11 cellular contexts compared by ENCODE assay signal in the genomic region with DNA sequence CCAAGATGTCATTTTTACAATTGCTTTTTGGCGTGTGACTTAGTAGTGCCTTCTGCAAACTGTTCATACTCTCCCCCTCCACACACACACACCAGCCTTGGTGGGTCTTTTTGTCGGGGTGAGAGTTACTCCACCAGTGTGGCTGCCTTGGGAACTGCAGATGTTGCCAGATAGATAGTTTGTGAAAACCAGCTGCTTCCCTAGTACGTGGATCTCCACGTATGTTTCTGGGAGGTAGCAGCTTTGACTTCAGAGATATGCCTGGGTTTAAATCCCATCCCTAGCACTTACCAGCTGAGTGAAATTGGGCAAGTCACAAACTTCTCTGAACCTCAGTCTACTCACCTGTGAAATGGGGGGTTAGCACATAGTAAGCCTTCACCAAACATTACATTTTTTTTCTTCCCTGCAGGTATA.
DNase-seq lines count a peak whose midpoint lies in the region; ATAC-seq, FAIRE-seq and TF ChIP-seq lines count a peak whose summit lies in the region.
"Had no signal": no experiment of that assay in that cellular context is flagged by ENCODE, and none has a peak within 500 bp of the region (broad histone marks: within the 10 kb centered on the region; RNA-seq: fewer than 3 reads in every experiment).

No MANE protein-coding gene starts in this region.

- no peaks in the 10 kb centered on the region for H3K27me3 ChIP-seq in CD4-positive, alpha-beta T cell (ENCODE audit: control insufficient read depth, insufficient read depth, low read length)
- H3K27me3 ChIP-seq in K562 (ENCODE audit: control insufficient read depth in 2 of 2, insufficient read depth in 2 of 2, low read length in 2 of 2) = peaks cover 33 to 87% of the 10 kb centered on the region in 2 experiments
- no peaks in the 10 kb centered on the region for H3K27me3 ChIP-seq in psoas muscle (ENCODE audit: insufficient read depth in 3 of 3, low read length in 2 of 3)

- H3K4me1 Mint-ChIP-seq in CD4-positive, alpha-beta T cell (ENCODE audit: low read depth) = peaks cover 71% of the 10 kb centered on the region
- peaks cover 45% of the 10 kb centered on the region for H3K4me1 Mint-ChIP-seq in activated CD4-positive, alpha-beta memory T cell treated with anti-CD3 and anti-CD28 coated beads for 36 hours (ENCODE audit: low read depth)

- in situ Hi-C loops in K562 (cut with MboI) = no loop called here

- POLR2A ChIA-PET in CD4-positive, alpha-beta T cell (lab: Charles Lee) = interaction anchor here (0.9 to 1.8 kb wide), 2 partner anchors 76 to 80 kb away, joined by 4 read pairs; no protein-coding TSS in a partner anchor
- POLR2A ChIA-PET in K562 (lab: Yijun Ruan, JAX) = interaction anchor here (0.6 to 1.3 kb wide), 8 partner anchors 10 to 85 kb away, joined by 3 to 5 read pairs (median 3); no protein-coding TSS in a partner anchor
- POLR2A ChIA-PET in activated CD4-positive, alpha-beta memory T cell treated with anti-CD3 and anti-CD28 coated beads for 36 hours (lab: Charles Lee) = no interaction called here

- peaks cover 19% of the 10 kb centered on the region for H3K36me3 Mint-ChIP-seq in CD4-positive, alpha-beta T cell (ENCODE audit: low read depth)
- no peaks in the 10 kb centered on the region for H3K36me3 Mint-ChIP-seq in activated CD4-positive, alpha-beta memory T cell treated with anti-CD3 and anti-CD28 coated beads for 36 hours
- H3K36me3 Mint-ChIP-seq: stimulated activated effector memory CD8-positive, alpha-beta T cell treated with anti-CD3 and anti-CD28 coated beads, Interleukin-12 subunit alpha, Interleukin-12 subunit beta, amount 100 ng/mL, for 72 hours had no signal

- TF ChIP-seq RAD21 in K562 (CRISPR knock-in tag; conservative IDR thresholded peaks at IDR 0.05 in 1 of 2, IDR thresholded peaks at IDR 0.05 in 1 of 2) = no peak

- H3K27me3 Mint-ChIP-seq in CD4-positive, alpha-beta T cell = no peaks in the 10 kb centered on the region
- H3K27me3 Mint-ChIP-seq in activated CD4-positive, alpha-beta memory T cell treated with anti-CD3 and anti-CD28 coated beads for 36 hours = no peaks in the 10 kb centered on the region
- H3K27me3 Mint-ChIP-seq: CD8-positive, alpha-beta memory T cell had no signal

- no peaks in the 10 kb centered on the region for H3K9me3 ChIP-seq in CD4-positive, alpha-beta T cell (ENCODE audit: control insufficient read depth, low read length)
- H3K9me3 ChIP-seq in K562 (replicated peaks; ENCODE audit: control insufficient read depth, insufficient read depth, low read depth, low read length) = no peaks in the 10 kb centered on the region
- H3K9me3 ChIP-seq in psoas muscle = no peaks in the 10 kb centered on the region

- TF ChIP-seq CTCF in CD4-positive, alpha-beta T cell (IDR thresholded peaks at IDR 0.05) = no peak
- TF ChIP-seq CTCF in K562 (IDR thresholded peaks at IDR 0.05 in 2 of 3, conservative IDR thresholded peaks at IDR 0.05 in 1 of 3; ENCODE audit: insufficient read depth in 2 of 3, low read depth in 1 of 3, low read length in 3 of 3) (no peak), psoas muscle (IDR thresholded peaks at IDR 0.05) (no peak)

- no peak overlapping the region for H3K4me3 ChIP-seq in K562
- H3K4me3 ChIP-seq in psoas muscle = no peak overlapping the region

- H4K20me1 ChIP-seq in K562 (replicated peaks; ENCODE audit: control insufficient read depth, insufficient read depth, low read length) = 0 out of 2 replicates have a peak, but pooled peaks cover 3% of the 10 kb centered on the region

- no peak for FAIRE-seq in K562 (lab: Jason Lieb, UNC)

- H3K27ac ChIP-seq in CD4-positive, alpha-beta T cell (ENCODE audit: low read depth, low read length) = no peak overlapping the region
- H3K27ac ChIP-seq in K562 (ENCODE audit: extremely low read depth, low read depth, low read length) = no peak overlapping the region
- peak overlapping the region; percentile 80 for H3K27ac ChIP-seq in psoas muscle

- DNase-seq in CD4-positive, alpha-beta T cell = no peak
- DNase-seq in K562 (ENCODE audit: extremely low read depth in 1 of 4, low spot score in 3 of 4) (no peak), left cardiac atrium (no peak), psoas muscle (no peak), hippocampal formation (lab: John Stamatoyannopoulos, UW) (no peak), NCI-H69 (lab: John Stamatoyannopoulos, UW) (no peak)
- DNase-seq in stimulated activated naive CD4-positive, alpha-beta T cell treated with Interleukin-2 at 50 U/mL for 16 hours (lab: John Stamatoyannopoulos, UW) = no peak
- no peak for DNase-seq in activated CD4-positive, alpha-beta memory T cell treated with anti-CD3 and anti-CD28 coated beads for 36 hours
- DNase-seq: activated CD4-positive, CD25-positive, alpha-beta regulatory T cell; CD8-positive, alpha-beta memory T cell had no signal

- H3K9me3 Mint-ChIP-seq in CD4-positive, alpha-beta T cell = no peaks in the 10 kb centered on the region
- no peaks in the 10 kb centered on the region for H3K9me3 Mint-ChIP-seq in activated CD4-positive, alpha-beta memory T cell treated with anti-CD3 and anti-CD28 coated beads for 36 hours
- H3K9me3 Mint-ChIP-seq: CD8-positive, alpha-beta memory T cell; stimulated activated effector memory CD8-positive, alpha-beta T cell treated with anti-CD3 and anti-CD28 coated beads, Interleukin-12 subunit alpha, Interleukin-12 subunit beta, amount 100 ng/mL, for 72 hours had no signal

- H3K79me2 ChIP-seq in K562 (ENCODE audit: control insufficient read depth, insufficient read depth, low read length) = no peaks in the 10 kb centered on the region

- H3K4me1 ChIP-seq in K562 (replicated peaks in 1 of 2; ENCODE audit: control insufficient read depth in 2 of 2, insufficient read depth in 2 of 2, low read length in 2 of 2) = peaks cover 5 to 7% of the 10 kb centered on the region in 2 experiments; a peak in 4 of 5 replicates
- peaks cover 48% of the 10 kb centered on the region for H3K4me1 ChIP-seq in psoas muscle

- intact Hi-C loops in CD4-positive, alpha-beta T cell (cut with DNase I, micrococcal nuclease) = loop anchor here (5.0 kb wide), 4 partner anchors 72 to 1758 kb away; partner anchors contain the start of gene MAN1C1 (in 1 of the 2)
- intact Hi-C loops in K562 (cut with micrococcal nuclease) = loop anchor here (2.0 to 10.0 kb wide), 3 partner anchors 86 to 150 kb away; partner anchors contain the start of gene LDLRAP1
- intact Hi-C loops in left cardiac atrium (cut with DNase I) = loop anchor here in 1 of 2 donors (5.0 kb wide), 1 partner anchor 48 kb away; no protein-coding TSS in a partner anchor
- intact Hi-C loops in psoas muscle (cut with DNase I) = loop anchor here (2.0 to 5.0 kb wide), 4 partner anchors 48 to 98 kb away; partner anchors contain the start of gene MAN1C1 (in 1 of the 2)
- intact Hi-C loops in activated CD4-positive, alpha-beta memory T cell treated with anti-CD3 and anti-CD28 coated beads for 36 hours (cut with micrococcal nuclease) = loop anchor here (5.0 kb wide), 3 partner anchors 77 to 103 kb away; partner anchors contain the start of gene MAN1C1

- no TSS peak for BruUV-seq in K562 (replicated peaks; lab: Mats Ljungman, UMichigan)

- no peak for TF ChIP-seq EP300 in K562 (IDR thresholded peaks at IDR 0.05; ENCODE audit: low read length)

- H3K4me2 ChIP-seq in K562 (ENCODE audit: insufficient read depth, low read length) = no peak overlapping the region

- H2AFZ ChIP-seq in K562 (ENCODE audit: low read depth, low read length) = no peak overlapping the region

- no peaks in the 10 kb centered on the region for H3K9me1 ChIP-seq in K562 (ENCODE audit: control insufficient read depth, insufficient read depth, low read length)

- H3K9ac ChIP-seq in K562 (ENCODE audit: insufficient read depth in 1 of 2, low read depth in 2 of 2, low read length in 2 of 2) = no peak overlapping the region

- 19% methylated on average over 4 of the region's 4 CpGs for WGBS in K562 (ENCODE audit: insufficient coverage, low coverage, missing lambda C conversion rate)
- 53 to 61% (median 55%) methylated on average over 4 of the region's 4 CpGs for WGBS in psoas muscle, 3 donors

- no peak for TF ChIP-seq POLR2A in K562 (conservative IDR thresholded peaks at IDR 0.05)

- CTCF ChIA-PET in CD4-positive, alpha-beta T cell (lab: Charles Lee) = interaction anchor here (0.7 to 1.5 kb wide), 2 partner anchors 76 to 103 kb away, joined by 3 to 6 read pairs; no protein-coding TSS in a partner anchor
- CTCF ChIA-PET in K562 (lab: Yijun Ruan, JAX; ENCODE audit: low intra/inter-chr PET ratio) = interaction anchor here (2.0 kb wide), 1 partner anchor 85 kb away, joined by 5 read pairs; no protein-coding TSS in a partner anchor
- CTCF ChIA-PET in activated CD4-positive, alpha-beta memory T cell treated with anti-CD3 and anti-CD28 coated beads for 36 hours (lab: Charles Lee) = interaction anchor here (0.7 to 2.2 kb wide), 2 partner anchors 80 to 86 kb away, joined by 3 to 11 read pairs; no protein-coding TSS in a partner anchor

- ATAC-seq in CD4-positive, alpha-beta T cell (ENCODE audit: poor library complexity) = no peak
- no peak for ATAC-seq in K562
- ATAC-seq in left cardiac atrium = peak; percentile 3 to 35
- no peak for ATAC-seq in psoas muscle
- ATAC-seq: stimulated activated effector memory CD8-positive, alpha-beta T cell treated with anti-CD3 and anti-CD28 coated beads, Interleukin-12 subunit alpha, Interleukin-12 subunit beta, amount 100 ng/mL, for 72 hours had no signal

- H3K27ac Mint-ChIP-seq in CD4-positive, alpha-beta T cell = peak overlapping the region; percentile 74
- no peak overlapping the region for H3K27ac Mint-ChIP-seq in activated CD4-positive, alpha-beta memory T cell treated with anti-CD3 and anti-CD28 coated beads for 36 hours
- H3K27ac Mint-ChIP-seq: stimulated activated effector memory CD8-positive, alpha-beta T cell treated with anti-CD3 and anti-CD28 coated beads, Interleukin-12 subunit alpha, Interleukin-12 subunit beta, amount 100 ng/mL, for 72 hours had no signal

- no peak overlapping the region for H3K4me3 Mint-ChIP-seq in CD4-positive, alpha-beta T cell
- H3K4me3 Mint-ChIP-seq in activated CD4-positive, alpha-beta memory T cell treated with anti-CD3 and anti-CD28 coated beads for 36 hours = no peak overlapping the region
- H3K4me3 Mint-ChIP-seq: CD8-positive, alpha-beta memory T cell; stimulated activated effector memory CD8-positive, alpha-beta T cell treated with anti-CD3 and anti-CD28 coated beads, Interleukin-12 subunit alpha, Interleukin-12 subunit beta, amount 100 ng/mL, for 72 hours had no signal

- H3K36me3 ChIP-seq in K562 (ENCODE audit: control insufficient read depth, insufficient read depth, low read length) (no peaks in the 10 kb centered on the region), psoas muscle (ENCODE audit: insufficient read depth in 1 of 2, low read depth in 1 of 2) (no peaks in the 10 kb centered on the region)

TF ChIP-seq in K562, 482 proteins besides CTCF, POLR2A, EP300 and RAD21 (continues in another document):
- 0 out of 2 replicates have a peak, but pooled peaks have one; percentile 54 for TF ChIP-seq ZNF589 (CRISPR knock-in tag; IDR thresholded peaks at IDR 0.05; ENCODE audit: low read depth)
- TF ChIP-seq HDAC2 (IDR thresholded peaks at IDR 0.05) = peak; percentile 57; the same call in 1 of the 2 replicates
- TF ChIP-seq ZKSCAN8 (CRISPR knock-in tag; IDR thresholded peaks at IDR 0.05) = 0 out of 2 replicates have a peak, but pooled peaks have one; percentile 14
- no peak for TF ChIP-seq PTBP1 (IDR thresholded peaks at IDR 0.05; ENCODE audit: low read depth, low read length)
- TF ChIP-seq BCOR (IDR thresholded peaks at IDR 0.05) = peak; percentile 90
- peak; percentile 68 to 78 for TF ChIP-seq KDM1A (IDR thresholded peaks at IDR 0.05)

Comparison
In these comparisons a context has a peak if more than half of its experiments do, and no peak if none do; other contexts are left out.
1. ATAC-seq: peak in left cardiac atrium (2 of 2); none in CD4-positive, alpha-beta T cell (single experiment), K562 (single experiment) and psoas muscle (0 of 4).